ENCODE assay signal across 20 cellular contexts in the genomic region with DNA sequence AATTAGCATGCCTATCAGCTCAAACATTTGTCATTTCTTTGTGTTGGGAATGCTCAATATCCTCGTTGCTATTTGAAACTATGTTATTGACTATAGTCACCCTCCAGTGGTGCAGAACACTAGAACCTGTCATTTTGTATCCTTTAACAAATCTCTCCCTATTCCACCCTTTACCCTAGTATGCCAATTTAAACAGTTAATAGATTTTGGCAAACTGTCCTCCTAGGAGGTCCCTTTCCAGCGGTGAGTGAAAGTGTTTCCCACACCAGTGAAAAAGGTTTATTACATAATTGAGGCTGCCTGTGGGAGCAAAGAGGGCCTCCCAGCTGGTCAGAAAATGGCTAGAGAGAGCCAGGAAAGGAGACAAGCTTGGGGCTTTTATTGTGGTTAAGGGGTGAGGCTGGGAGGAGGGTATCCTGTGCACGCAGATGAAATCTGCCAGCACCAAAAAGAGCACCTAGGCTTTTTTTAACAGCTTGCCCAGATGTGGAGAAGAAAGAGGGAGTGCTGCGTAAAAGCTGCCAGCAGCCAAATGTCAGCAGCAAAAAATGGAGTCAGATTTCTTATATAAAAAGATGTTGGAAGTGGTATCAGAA. TPM values are rescaled to one million over a fixed set of nuclear protein-coding genes. Genes with fewer than 3 reads are reported as not detected.
DNase-seq lines count a peak whose midpoint lies in the region; ATAC-seq lines count a peak whose summit lies in the region.
"Had no signal": no experiment of that assay in that cellular context is flagged by ENCODE, and none has a peak within 500 bp of the region (broad histone marks: within the 10 kb centered on the region; RNA-seq: fewer than 3 reads in every experiment).

No MANE protein-coding gene starts in this region.

- peak; percentile 81 for DNase-seq in DMS79 treated with DMSO at 0.1 percent for 48 hours (lab: John Stamatoyannopoulos, UW)
- peak; percentile 8 for DNase-seq in Jurkat, Clone E6-1 (ENCODE audit: low read depth, low spot score)
- DNase-seq in NCI-H2227 (lab: John Stamatoyannopoulos, UW; ENCODE audit: unreplicated experiment): peak; percentile 24
- DNase-seq in kidney glomerular epithelial cell (lab: John Stamatoyannopoulos, UW): peak; percentile 14
- DNase-seq in activated CD4-positive, CD25-positive, alpha-beta regulatory T cell (lab: John Stamatoyannopoulos, UW): no peak
- DNase-seq in activated T-cell treated with anti-CD3 and anti-CD28 coated beads, Interleukin-2, amount 50 U/mL, for 48 hours: no peak
- DNase-seq: activated CD4-positive, alpha-beta T cell treated with anti-CD3 and anti-CD28 coated beads for 4 hours; foreskin fibroblast; left ventricle myocardium superior; midbrain; natural killer cell; NCI-H1436; NCI-H446 treated with DMSO at 0.1 percent for 48 hours; NK-92 treated with Interleukin-12 subunit alpha and Interleukin-12 subunit beta, amount 100 ng/mL, for 24 hours; pancreas; sigmoid colon; stimulated activated CD8-positive, alpha-beta memory T cell treated with anti-CD3 and anti-CD28 coated beads, Interleukin-4, amount 100 ng/mL, for 48 hours had no signal

- H3K4me3 ChIP-seq in Jurkat, Clone E6-1 (ENCODE audit: low read length): no peak overlapping the region
- H3K4me3 ChIP-seq: pancreas, sigmoid colon had no signal

- no peak for ATAC-seq in HG02763 (IDR thresholded peaks at IDR 0.05; ENCODE audit: unreplicated experiment)
- no peak for ATAC-seq in GM21529 (IDR thresholded peaks at IDR 0.05; ENCODE audit: unreplicated experiment)
- ATAC-seq: left ventricle myocardium superior, natural killer cell, Panc1, pancreas had no signal

RNA-seq across cellular contexts. Expression of gene DRC1, which starts 1.8 kb away (rescaled TPM):
- polyA plus RNA-seq in Jurkat, Clone E6-1 (2012; ENCODE audit: insufficient read depth, insufficient read length): not detected

RNA-seq across cellular contexts. Expression of gene ADGRF3, which starts 53.3 kb away (rescaled TPM):
- 2.2 TPM for polyA plus RNA-seq in Jurkat, Clone E6-1 (2012; ENCODE audit: insufficient read depth, insufficient read length)

RNA-seq across cellular contexts. Expression of gene SELENOI, which starts 53.9 kb away (rescaled TPM):
- polyA plus RNA-seq in Jurkat, Clone E6-1 (2012; ENCODE audit: insufficient read depth, insufficient read length): 10.6 TPM

Comparison
In these comparisons a context has a peak if more than half of its experiments do, and no peak if none do; other contexts are left out.
1. DNase-seq: peak in DMS79 treated with DMSO at 0.1 percent for 48 hours (single experiment), Jurkat, Clone E6-1 (single experiment), NCI-H2227 (single experiment) and kidney glomerular epithelial cell (single experiment); none in activated CD4-positive, CD25-positive, alpha-beta regulatory T cell (0 of 4) and activated T-cell treated with anti-CD3 and anti-CD28 coated beads, Interleukin-2, amount 50 U/mL, for 48 hours (0 of 2).